Comparison of ENCODE assay signal across 10 cellular contexts in genomic region chr19:10412257-10412977, GRCh38. TPM values are rescaled to one million over a fixed set of nuclear protein-coding genes. Genes with fewer than 3 reads are reported as not detected.
DNase-seq lines count a peak whose midpoint lies in the region; ATAC-seq and TF ChIP-seq lines count a peak whose summit lies in the region.
"Had no signal": no experiment of that assay in that cellular context is flagged by ENCODE, and none has a peak within 500 bp of the region (broad histone marks: within the 10 kb centered on the region; RNA-seq: fewer than 3 reads in every experiment).

No MANE protein-coding gene starts in this region.

- H2AFZ ChIP-seq in GM23338: no peak overlapping the region

- peaks cover 10% of the 10 kb centered on the region for H3K9me3 ChIP-seq in MG63

- H3K27ac Mint-ChIP-seq in HFFc6 (no peak overlapping the region), GM23338 (no peak overlapping the region)
- H3K27ac Mint-ChIP-seq in natural killer cell treated with Interleukin-12 subunit alpha and Interleukin-12 subunit beta and Interleukin-15 and Interleukin-18, amount 100 ng/mL, for 72 hours: peak overlapping the region; percentile 80 to 82

- H3K4me3 ChIP-seq in GM23338: no peak overlapping the region
- no peak overlapping the region for H3K4me3 ChIP-seq in MG63
- H3K4me3 ChIP-seq: heart left ventricle had no signal

- no peak overlapping the region for H3K27ac ChIP-seq in GM23338 (ENCODE audit: low read depth)

- H3K9me3 Mint-ChIP-seq in HFFc6 (no peaks in the 10 kb centered on the region), GM23338 (peaks cover 7% of the 10 kb centered on the region; the same call in 2 of the 3 replicates)
- H3K9me3 Mint-ChIP-seq in natural killer cell treated with Interleukin-12 subunit alpha and Interleukin-12 subunit beta and Interleukin-15 and Interleukin-18, amount 100 ng/mL, for 72 hours: no peaks in the 10 kb centered on the region

- no peak overlapping the region for H3K4me2 ChIP-seq in GM23338

- peaks cover 11% of the 10 kb centered on the region; the same call in 1 of the 2 replicates for H3F3A ChIP-seq in GM23338 (replicated peaks; ENCODE audit: low read depth)

- H3K79me2 ChIP-seq in GM23338 (replicated peaks; ENCODE audit: insufficient read depth): no peaks in the 10 kb centered on the region

- H3K27me3 ChIP-seq in GM23338 (ENCODE audit: insufficient read depth): peaks cover 38% of the 10 kb centered on the region
- peaks cover 5% of the 10 kb centered on the region; the same call in 1 of the 2 replicates for H3K27me3 ChIP-seq in MG63

- peak; percentile 30 for DNase-seq in NOMO-1 treated with DMSO at 0.1 percent for 48 hours (lab: John Stamatoyannopoulos, UW; ENCODE audit: unreplicated experiment)
- DNase-seq in NOMO-1 treated with dmso at 0.1 percent for 144 hours (lab: John Stamatoyannopoulos, UW; ENCODE audit: unreplicated experiment): no peak
- peak; percentile 24 for DNase-seq in HFFc6
- peak; percentile 95 for DNase-seq in NAMALWA (ENCODE audit: low spot score)
- peak; percentile 53 for DNase-seq in natural killer cell treated with Interleukin-12 subunit alpha and Interleukin-12 subunit beta and Interleukin-15 and Interleukin-18, amount 100 ng/mL, for 72 hours (ENCODE audit: low spot score)
- no peak for DNase-seq in GM23338 (ENCODE audit: low spot score)
- DNase-seq in MG63: no peak
- no peak for DNase-seq in NCI-H1105 (lab: John Stamatoyannopoulos, UW)
- DNase-seq: heart left ventricle, IMR-90 had no signal

- H3K4me1 Mint-ChIP-seq in HFFc6 (ENCODE audit: low read depth) (peaks cover 38% of the 10 kb centered on the region), GM23338 (peaks cover 6% of the 10 kb centered on the region; the same call in 2 of the 3 replicates)
- peaks cover 52 to 68% of the 10 kb centered on the region in 2 donors for H3K4me1 Mint-ChIP-seq in natural killer cell treated with Interleukin-12 subunit alpha and Interleukin-12 subunit beta and Interleukin-15 and Interleukin-18, amount 100 ng/mL, for 72 hours (ENCODE audit: low read depth in 2 of 2)

- H3K36me3 Mint-ChIP-seq in HFFc6 (ENCODE audit: low read depth) (no peaks in the 10 kb centered on the region), GM23338 (ENCODE audit: low read depth) (no peaks in the 10 kb centered on the region)
- H3K36me3 Mint-ChIP-seq in natural killer cell treated with Interleukin-12 subunit alpha and Interleukin-12 subunit beta and Interleukin-15 and Interleukin-18, amount 100 ng/mL, for 72 hours: no peaks in the 10 kb centered on the region

- peaks cover 5% of the 10 kb centered on the region; the same call in 1 of the 2 replicates for H3K4me1 ChIP-seq in GM23338 (ENCODE audit: insufficient read depth)

- no peaks in the 10 kb centered on the region for H3K9me2 ChIP-seq in GM23338 (ENCODE audit: insufficient read depth)

- ATAC-seq in natural killer cell treated with Interleukin-12 subunit alpha and Interleukin-12 subunit beta and Interleukin-15 and Interleukin-18, amount 100 ng/mL, for 72 hours: peak in 1 of 2 donors; percentile 50
- no peak for ATAC-seq in GM23338
- ATAC-seq: heart left ventricle had no signal

- H3K27me3 Mint-ChIP-seq in HFFc6 (ENCODE audit: insufficient read depth) (peaks cover 3% of the 10 kb centered on the region), GM23338 (ENCODE audit: insufficient read depth, low read depth, poor library complexity) (peaks cover 30% of the 10 kb centered on the region)
- H3K27me3 Mint-ChIP-seq in natural killer cell treated with Interleukin-12 subunit alpha and Interleukin-12 subunit beta and Interleukin-15 and Interleukin-18, amount 100 ng/mL, for 72 hours: peaks cover 0 to 2% of the 10 kb centered on the region in 2 donors

- H3K4me3 Mint-ChIP-seq in HFFc6 (no peak overlapping the region), GM23338 (no peak overlapping the region)
- peak overlapping the region; percentile 52 for H3K4me3 Mint-ChIP-seq in natural killer cell treated with Interleukin-12 subunit alpha and Interleukin-12 subunit beta and Interleukin-15 and Interleukin-18, amount 100 ng/mL, for 72 hours

- no peak for TF ChIP-seq CTCF in HFFc6 (IDR thresholded peaks at IDR 0.05)
- no peak for TF ChIP-seq CTCF in GM23338 (conservative IDR thresholded peaks at IDR 0.05; ENCODE audit: low read depth in 2 of 2)

- no peaks in the 10 kb centered on the region for H3K36me3 ChIP-seq in GM23338 (ENCODE audit: insufficient read depth)
- no peaks in the 10 kb centered on the region for H3K36me3 ChIP-seq in MG63
- H3K36me3 ChIP-seq: heart left ventricle had no signal

- H4K20me1 ChIP-seq in GM23338 (replicated peaks; ENCODE audit: insufficient read depth): no peaks in the 10 kb centered on the region

TF ChIP-seq in GM23338, 12 proteins besides CTCF, POLR2A, EP300 and RAD21 (continues in another document):
- TF ChIP-seq REST (IDR thresholded peaks at IDR 0.05; ENCODE audit: unreplicated experiment) (no peak), ZNF331 (CRISPR knock-in tag; IDR thresholded peaks at IDR 0.05; ENCODE audit: low read depth) (no peak), NANOG (IDR thresholded peaks at IDR 0.05; ENCODE audit: borderline replicate concordance) (no peak), EZH2phosphoT487 (IDR thresholded peaks at IDR 0.05; ENCODE audit: unreplicated experiment) (no peak), POLR2AphosphoS5 (IDR thresholded peaks at IDR 0.05; ENCODE audit: low read depth) (no peak), JUNB (IDR thresholded peaks at IDR 0.05; ENCODE audit: unreplicated experiment) (no peak)

RNA-seq across cellular contexts. Expression of gene PDE4A, which starts 7.9 kb away (rescaled TPM):
- 10 to 100 TPM; 10.1 to 18.9 (median 10.8) TPM for total RNA-seq in HFFc6 (2021; fragmentation: NEBNext Ultra II Directional; extraction: Animal tissue kit (Norgen Biotek cat#: 25700))
- 10 to 100 TPM; 14.5 to 46.6 TPM for total RNA-seq in natural killer cell treated with Interleukin-12 subunit alpha and Interleukin-12 subunit beta and Interleukin-15 and Interleukin-18, amount 100 ng/mL, for 72 hours
- 5.2 and 5.4 TPM in 2 replicates for total RNA-seq in GM23338 (2014; rRNA removed; shearing (Covaris generic))
- polyA plus RNA-seq in GM23338 (2016; fragmentation: Nextera tagmentation; extraction: Ambion mirVana): 5.2 and 5.4 TPM in 2 replicates
- total RNA-seq in MG63 (2014; rRNA removed; shearing (Covaris generic); ENCODE audit: low replicate concordance): 3.1 and 5.5 TPM in 2 replicates

RNA-seq across cellular contexts. Expression of gene CDC37, which starts 9.1 kb away (rescaled TPM):
- total RNA-seq in HFFc6 (2021; fragmentation: NEBNext Ultra II Directional; extraction: Animal tissue kit (Norgen Biotek cat#: 25700)): 100 to 1,000 TPM; 222 to 280 (median 250) TPM
- total RNA-seq in natural killer cell treated with Interleukin-12 subunit alpha and Interleukin-12 subunit beta and Interleukin-15 and Interleukin-18, amount 100 ng/mL, for 72 hours: 100 to 1,000 TPM; 228 to 368 TPM
- total RNA-seq in GM23338 (2014; rRNA removed; shearing (Covaris generic)): 163 and 183 TPM in 2 replicates
- polyA plus RNA-seq in GM23338 (2016; fragmentation: Nextera tagmentation; extraction: Ambion mirVana): 270 and 280 TPM in 2 replicates
- total RNA-seq in MG63 (2014; rRNA removed; shearing (Covaris generic); ENCODE audit: low replicate concordance): 485 and 519 TPM in 2 replicates

RNA-seq across cellular contexts. Expression of gene TYK2, which starts 32.0 kb away (rescaled TPM):
- total RNA-seq in HFFc6 (2021; fragmentation: NEBNext Ultra II Directional; extraction: Animal tissue kit (Norgen Biotek cat#: 25700)): 10 to 100 TPM; 67.9 to 82.3 (median 78.5) TPM
- total RNA-seq in natural killer cell treated with Interleukin-12 subunit alpha and Interleukin-12 subunit beta and Interleukin-15 and Interleukin-18, amount 100 ng/mL, for 72 hours: 100 to 1,000 TPM; 310 to 453 TPM
- total RNA-seq in GM23338 (2014; rRNA removed; shearing (Covaris generic)): 22.2 and 29.1 TPM in 2 replicates
- polyA plus RNA-seq in GM23338 (2016; fragmentation: Nextera tagmentation; extraction: Ambion mirVana): 30.7 and 35.9 TPM in 2 replicates
- total RNA-seq in MG63 (2014; rRNA removed; shearing (Covaris generic); ENCODE audit: low replicate concordance): 87.9 and 124 TPM in 2 replicates

Comparison
In these comparisons a context has a peak if more than half of its experiments do, and no peak if none do; other contexts are left out.
1. DNase-seq: peak in NOMO-1 treated with DMSO at 0.1 percent for 48 hours (single experiment), HFFc6 (single experiment), NAMALWA (single experiment) and natural killer cell treated with Interleukin-12 subunit alpha and Interleukin-12 subunit beta and Interleukin-15 and Interleukin-18, amount 100 ng/mL, for 72 hours (single experiment); none in NOMO-1 treated with dmso at 0.1 percent for 144 hours (single experiment), GM23338 (single experiment), MG63 (single experiment) and NCI-H1105 (single experiment).
2. H3K27ac Mint-ChIP-seq: peak in natural killer cell treated with Interleukin-12 subunit alpha and Interleukin-12 subunit beta and Interleukin-15 and Interleukin-18, amount 100 ng/mL, for 72 hours (2 of 2); none in HFFc6 (single experiment) and GM23338 (single experiment).